Comparison of ENCODE assay signal across 10 cellular contexts in genomic region chr21:34908424-34909055, GRCh38.
DNase-seq lines count a peak whose midpoint lies in the region; ATAC-seq and TF ChIP-seq lines count a peak whose summit lies in the region.
"Had no signal": no experiment of that assay in that cellular context is flagged by ENCODE, and none has a peak within 500 bp of the region (broad histone marks: within the 10 kb centered on the region; RNA-seq: fewer than 3 reads in every experiment).

No MANE protein-coding gene starts in this region.

- H3K4me1 Mint-ChIP-seq in activated CD8-positive, alpha-beta memory T cell treated with anti-CD3 and anti-CD28 coated beads, Interleukin-2, amount 10 ng/mL, durations not matched to agents 7 days and 5 days, result peaks cover 12% of the 10 kb centered on the region

- peaks cover 0 to 12% (median 2%) of the 10 kb centered on the region in 4 donors for H3K4me1 ChIP-seq in sigmoid colon

- no peaks in the 10 kb centered on the region for H3K27me3 ChIP-seq in sigmoid colon

- H3K27ac Mint-ChIP-seq in activated CD8-positive, alpha-beta memory T cell treated with anti-CD3 and anti-CD28 coated beads, Interleukin-2, amount 10 ng/mL, durations not matched to agents 7 days and 5 days, result no peak overlapping the region

- TF ChIP-seq POLR2A in sigmoid colon (IDR thresholded peaks at IDR 0.05), result no peak

- H3K9me3 ChIP-seq in sigmoid colon, result no peaks in the 10 kb centered on the region

- H3K36me3 ChIP-seq in sigmoid colon, result no peaks in the 10 kb centered on the region

- no peak for TF ChIP-seq CTCF in epithelial cell of esophagus (IDR thresholded peaks at IDR 0.05; ENCODE audit: insufficient read depth, low read depth, low read length, missing control alignments)
- TF ChIP-seq CTCF in sigmoid colon (IDR thresholded peaks at IDR 0.05), result no peak

- H3K36me3 Mint-ChIP-seq in activated CD8-positive, alpha-beta memory T cell treated with anti-CD3 and anti-CD28 coated beads, Interleukin-2, amount 10 ng/mL, durations not matched to agents 7 days and 5 days, result no peaks in the 10 kb centered on the region

- H3K27me3 Mint-ChIP-seq in activated CD8-positive, alpha-beta memory T cell treated with anti-CD3 and anti-CD28 coated beads, Interleukin-2, amount 10 ng/mL, durations not matched to agents 7 days and 5 days, result no peaks in the 10 kb centered on the region

- no peak for TF ChIP-seq EP300 in sigmoid colon (IDR thresholded peaks at IDR 0.05)

- no peak overlapping the region for H3K27ac ChIP-seq in sigmoid colon

- in situ Hi-C loops in ACHN (cut with HindIII; ENCODE audit: low pct_ligation_motif_present, low pct_unique_long_range_greater_than_20kb, low sequenced_read_pairs), result no loop called here

- WGBS in sigmoid colon, 2 donors, result 7 to 28% methylated on average over 3 of the region's 3 CpGs

- H3K4me3 Mint-ChIP-seq in activated CD8-positive, alpha-beta memory T cell treated with anti-CD3 and anti-CD28 coated beads, Interleukin-2, amount 10 ng/mL, durations not matched to agents 7 days and 5 days, result no peak overlapping the region

- DNase-seq in NCI-H1417 (lab: John Stamatoyannopoulos, UW), result peak in 2 of 3 experiments; percentile 4 to 31
- no peak for DNase-seq in NCI-H1417 treated with DMSO at 0.1 percent for 48 hours (lab: John Stamatoyannopoulos, UW)
- DNase-seq in OCI-M1 (lab: John Stamatoyannopoulos, UW), result peak; percentile 99
- DNase-seq in epithelial cell of esophagus (ENCODE audit: low read depth), result peak; percentile 62
- DNase-seq in sigmoid colon, result peak; percentile 70
- DNase-seq in ACHN, result no peak
- no peak for DNase-seq in activated CD8-positive, alpha-beta memory T cell treated with anti-CD3 and anti-CD28 coated beads, Interleukin-2, amount 10 ng/mL, durations not matched to agents 7 days and 5 days
- DNase-seq: 8988T, NCI-H1694 treated with DMSO at 0.1 percent for 48 hours had no signal

- CTCF ChIA-PET in activated CD8-positive, alpha-beta memory T cell treated with anti-CD3 and anti-CD28 coated beads, Interleukin-2, amount 10 ng/mL, durations not matched to agents 7 days and 5 days (lab: Charles Lee), result interaction anchor here (1.1 kb wide), 1 partner anchor 15 kb away, joined by 3 read pairs; no protein-coding TSS in a partner anchor

- ATAC-seq in activated CD8-positive, alpha-beta memory T cell treated with anti-CD3 and anti-CD28 coated beads, Interleukin-2, amount 10 ng/mL, durations not matched to agents 7 days and 5 days, result no peak
- ATAC-seq in HG03097 (IDR thresholded peaks at IDR 0.05; ENCODE audit: low FRiP score, unreplicated experiment), result no peak

- H3K4me3 ChIP-seq in epithelial cell of esophagus (ENCODE audit: low read length) (no peak overlapping the region), sigmoid colon (no peak overlapping the region)

- no peaks in the 10 kb centered on the region for H3K9me3 Mint-ChIP-seq in activated CD8-positive, alpha-beta memory T cell treated with anti-CD3 and anti-CD28 coated beads, Interleukin-2, amount 10 ng/mL, durations not matched to agents 7 days and 5 days (ENCODE audit: low read depth)

- intact Hi-C loops in sigmoid colon (cut with DNase I), result no loop called here

Comparison
In these comparisons a context has a peak if more than half of its experiments do, and no peak if none do; other contexts are left out.
1. DNase-seq: peak in NCI-H1417 (2 of 3), OCI-M1 (single experiment), epithelial cell of esophagus (single experiment) and sigmoid colon (single experiment); none in NCI-H1417 treated with DMSO at 0.1 percent for 48 hours (single experiment), ACHN (single experiment) and activated CD8-positive, alpha-beta memory T cell treated with anti-CD3 and anti-CD28 coated beads, Interleukin-2, amount 10 ng/mL, durations not matched to agents 7 days and 5 days (single experiment).